Comparison of ENCODE assay signal across 8 cellular contexts in the genomic region with DNA sequence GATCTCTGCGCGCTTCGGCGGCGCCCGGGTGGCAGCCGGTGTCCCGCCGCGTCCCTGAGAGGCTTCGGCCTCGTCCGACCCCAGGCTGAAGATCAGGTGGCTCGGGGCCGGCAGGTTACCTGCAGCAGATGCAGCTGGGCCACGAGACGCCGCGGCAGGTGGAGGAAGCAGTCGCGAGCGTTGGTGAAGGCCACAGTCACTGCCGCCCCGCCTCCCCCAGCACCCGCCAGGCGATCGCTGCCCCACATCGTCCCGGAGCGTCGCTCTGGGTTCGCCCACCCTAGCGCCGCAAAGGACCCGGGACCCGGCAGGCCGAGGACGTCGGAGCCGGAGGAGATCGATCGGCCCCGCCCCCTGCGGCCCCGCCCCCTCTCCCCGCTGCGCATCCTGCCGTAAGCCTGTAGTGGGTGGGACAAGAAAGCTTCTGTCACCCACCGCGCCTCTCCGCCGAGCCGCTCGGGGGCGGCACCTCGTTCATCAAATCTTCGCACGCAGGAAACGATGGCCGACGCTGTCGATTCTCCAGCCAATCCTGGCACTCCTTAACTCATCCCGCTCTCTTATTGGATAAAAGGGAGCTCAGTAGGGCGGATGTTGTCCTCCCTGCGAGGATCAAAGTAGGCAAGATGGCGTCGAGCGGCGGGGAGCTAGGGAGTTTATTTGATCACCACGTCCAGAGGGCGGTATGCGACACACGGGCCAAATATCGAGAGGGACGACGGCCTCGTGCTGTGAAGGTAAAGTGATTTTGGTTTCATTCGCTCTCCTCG. TPM values are rescaled to one million over a fixed set of nuclear protein-coding genes. Genes with fewer than 3 reads are reported as not detected.
DNase-seq lines count a peak whose midpoint lies in the region; ATAC-seq, FAIRE-seq and TF ChIP-seq lines count a peak whose summit lies in the region.

A gene (minus strand): TSS at position 333 of the 770 bp plus-strand sequence. CDS start 85 bp downstream, at position 248.
A gene (plus strand): TSS at position 608 of the 770 bp plus-strand sequence. CDS start 19 bp downstream, at position 627.

- H3K27ac Mint-ChIP-seq in activated T-helper 2 cell treated with anti-CD3 and anti-CD28 coated beads, Interferon-gamma antibody, Interleukin-2, Interleukin-4, amounts not matched to agents 10 μg/mL and 5 μg/mL and 100 μg/mL, durations not matched to agents 14 hours and 24 hours and 36 hours, result peak within 1 kb of the TSS; percentile 95
- peak within 1 kb of the TSS; percentile 94 to 99 (median 98) for H3K27ac Mint-ChIP-seq in naive thymus-derived CD8-positive, alpha-beta T cell

- H3K27me3 ChIP-seq in RWPE2 (ENCODE audit: insufficient read depth, poor library complexity, severe bottlenecking), result no peaks in the 10 kb centered on the region

- peaks cover 5% of the 10 kb centered on the region; the same call in 1 of the 2 replicates for H3K4me1 ChIP-seq in ES-I3 (ENCODE audit: insufficient read depth, low read length)
- peaks cover 14% of the 10 kb centered on the region for H3K4me1 ChIP-seq in RWPE2 (ENCODE audit: insufficient read depth, poor library complexity, severe bottlenecking)

- H3K9me3 ChIP-seq in ES-I3 (ENCODE audit: control insufficient read depth, insufficient read depth, low read length) (no peaks in the 10 kb centered on the region), RWPE2 (ENCODE audit: severe bottlenecking) (no peaks in the 10 kb centered on the region)

- intact Hi-C loops in activated T-helper 2 cell treated with anti-CD3 and anti-CD28 coated beads, Interferon-gamma antibody, Interleukin-2, Interleukin-4, amounts not matched to agents 10 μg/mL and 5 μg/mL and 100 μg/mL, durations not matched to agents 14 hours and 24 hours and 36 hours (cut with micrococcal nuclease), result loop anchor here (1.0 to 10.0 kb wide), 9 partner anchors 62 to 590 kb away; a partner anchor contains a TSS

- H3K4me3 ChIP-seq in RWPE2 (ENCODE audit: severe bottlenecking) (peak within 1 kb of the TSS; percentile 97), fibroblast of mammary gland (ENCODE audit: control insufficient read depth, low read depth, low read length) (peak within 1 kb of the TSS; percentile 100)

- peak within 1 kb of the TSS; percentile 92 for H3K4me3 Mint-ChIP-seq in activated T-helper 2 cell treated with anti-CD3 and anti-CD28 coated beads, Interferon-gamma antibody, Interleukin-2, Interleukin-4, amounts not matched to agents 10 μg/mL and 5 μg/mL and 100 μg/mL, durations not matched to agents 14 hours and 24 hours and 36 hours (ENCODE audit: low read depth)
- peak within 1 kb of the TSS; percentile 81 to 96 (median 94) for H3K4me3 Mint-ChIP-seq in naive thymus-derived CD8-positive, alpha-beta T cell

- DNase-seq in H54 (ENCODE audit: insufficient read length, low spot score) (peak; percentile 85), LoVo (ENCODE audit: low spot score) (peak; percentile 100), RWPE2 (ENCODE audit: low spot score) (peak; percentile 95), fibroblast of mammary gland (ENCODE audit: low read depth) (peak; percentile 99)
- DNase-seq in activated T-helper 2 cell treated with anti-CD3 and anti-CD28 coated beads, Interferon-gamma antibody, Interleukin-2, Interleukin-4, amounts not matched to agents 10 μg/mL and 5 μg/mL and 100 μg/mL, durations not matched to agents 14 hours and 24 hours and 36 hours (ENCODE audit: low spot score), result peak; percentile 96
- peak; percentile 88 to 98 (median 96) for DNase-seq in naive thymus-derived CD8-positive, alpha-beta T cell
- peak; percentile 93 to 98 (median 95) for DNase-seq in stimulated activated naive CD4-positive, alpha-beta T cell (lab: John Stamatoyannopoulos, UW)

- no peaks in the 10 kb centered on the region for H3K27me3 Mint-ChIP-seq in activated T-helper 2 cell treated with anti-CD3 and anti-CD28 coated beads, Interferon-gamma antibody, Interleukin-2, Interleukin-4, amounts not matched to agents 10 μg/mL and 5 μg/mL and 100 μg/mL, durations not matched to agents 14 hours and 24 hours and 36 hours (ENCODE audit: low read depth)
- no peaks in the 10 kb centered on the region for H3K27me3 Mint-ChIP-seq in naive thymus-derived CD8-positive, alpha-beta T cell

- peak; percentile 52; the same call in 1 of the 2 replicates for TF ChIP-seq POLR2A in H54 (IDR thresholded peaks at IDR 0.05; ENCODE audit: low read depth, low read length)

- ATAC-seq in RWPE2 (ENCODE audit: low read depth), result peak; percentile 93
- ATAC-seq in naive thymus-derived CD8-positive, alpha-beta T cell, result peak; percentile 88 to 90

- H3K27ac ChIP-seq in RWPE2 (ENCODE audit: poor library complexity, severe bottlenecking), result peak within 1 kb of the TSS; percentile 51

- H3K4me1 Mint-ChIP-seq in activated T-helper 2 cell treated with anti-CD3 and anti-CD28 coated beads, Interferon-gamma antibody, Interleukin-2, Interleukin-4, amounts not matched to agents 10 μg/mL and 5 μg/mL and 100 μg/mL, durations not matched to agents 14 hours and 24 hours and 36 hours (ENCODE audit: low read depth), result peaks cover 20% of the 10 kb centered on the region
- H3K4me1 Mint-ChIP-seq in naive thymus-derived CD8-positive, alpha-beta T cell, result peaks cover 21 to 50% (median 36%) of the 10 kb centered on the region in 4 donors

- H3K9me3 Mint-ChIP-seq in activated T-helper 2 cell treated with anti-CD3 and anti-CD28 coated beads, Interferon-gamma antibody, Interleukin-2, Interleukin-4, amounts not matched to agents 10 μg/mL and 5 μg/mL and 100 μg/mL, durations not matched to agents 14 hours and 24 hours and 36 hours, result no peaks in the 10 kb centered on the region
- no peaks in the 10 kb centered on the region for H3K9me3 Mint-ChIP-seq in naive thymus-derived CD8-positive, alpha-beta T cell

- H3K36me3 ChIP-seq in ES-I3 (ENCODE audit: insufficient read depth, low read length) (peaks cover 6% of the 10 kb centered on the region), RWPE2 (ENCODE audit: low read depth) (peaks cover 36% of the 10 kb centered on the region)

- FAIRE-seq in H54 (lab: Jason Lieb, UNC), result peak; percentile 89

- H3K9ac ChIP-seq in ES-I3 (ENCODE audit: low read depth, low read length), result peak within 1 kb of the TSS; percentile 96

- peaks cover 26% of the 10 kb centered on the region for H3K36me3 Mint-ChIP-seq in activated T-helper 2 cell treated with anti-CD3 and anti-CD28 coated beads, Interferon-gamma antibody, Interleukin-2, Interleukin-4, amounts not matched to agents 10 μg/mL and 5 μg/mL and 100 μg/mL, durations not matched to agents 14 hours and 24 hours and 36 hours (ENCODE audit: low read depth)
- H3K36me3 Mint-ChIP-seq in naive thymus-derived CD8-positive, alpha-beta T cell, result peaks cover 5 to 36% (median 8%) of the 10 kb centered on the region in 3 donors

- POLR2A ChIA-PET in naive thymus-derived CD8-positive, alpha-beta T cell (lab: Charles Lee), result interaction anchor here (0.6 to 2.0 kb wide), 17 partner anchors 11 to 704 kb away, joined by 3 to 27 read pairs (median 6); a partner anchor contains a TSS

- TF ChIP-seq CTCF in RWPE2 (IDR thresholded peaks at IDR 0.05; ENCODE audit: poor library complexity, severe bottlenecking) (peak; percentile 86), fibroblast of mammary gland (conservative IDR thresholded peaks at IDR 0.05; ENCODE audit: control insufficient read depth, insufficient read depth, low read depth, low read length) (no peak)

RNA-seq across cellular contexts. Expression of the first gene that starts in this region (rescaled TPM):
- 15.1 TPM in 2 replicates for total RNA-seq in activated T-helper 2 cell treated with anti-CD3 and anti-CD28 coated beads, Interferon-gamma antibody, Interleukin-2, Interleukin-4, amounts not matched to agents 10 μg/mL and 5 μg/mL and 100 μg/mL, durations not matched to agents 14 hours and 24 hours and 36 hours
- total RNA-seq in naive thymus-derived CD8-positive, alpha-beta T cell, result 10 to 100 TPM; 41.5 to 43.4 TPM
- polyA plus RNA-seq in naive thymus-derived CD8-positive, alpha-beta T cell, result 10 to 100 TPM in 1 of 3 donors, 1 to 10 TPM in 2; 7.9 to 10.1 (median 9.7) TPM

RNA-seq across cellular contexts. Expression of the second gene that starts in this region (rescaled TPM):
- 15.2 and 16.8 TPM in 2 replicates for total RNA-seq in activated T-helper 2 cell treated with anti-CD3 and anti-CD28 coated beads, Interferon-gamma antibody, Interleukin-2, Interleukin-4, amounts not matched to agents 10 μg/mL and 5 μg/mL and 100 μg/mL, durations not matched to agents 14 hours and 24 hours and 36 hours
- 10 to 100 TPM; 41.7 to 45.7 TPM for total RNA-seq in naive thymus-derived CD8-positive, alpha-beta T cell
- polyA plus RNA-seq in naive thymus-derived CD8-positive, alpha-beta T cell, result 10 to 100 TPM; 25.6 to 28.9 (median 27.9) TPM

Comparison
In these comparisons a context has a peak if more than half of its experiments do, and no peak if none do; other contexts are left out.
1. Peak in every context shown above with its lines: DNase-seq, ATAC-seq, H3K4me3 ChIP-seq and H3K27ac ChIP-seq.